10 cellular contexts compared by ENCODE assay signal in the genomic region with DNA sequence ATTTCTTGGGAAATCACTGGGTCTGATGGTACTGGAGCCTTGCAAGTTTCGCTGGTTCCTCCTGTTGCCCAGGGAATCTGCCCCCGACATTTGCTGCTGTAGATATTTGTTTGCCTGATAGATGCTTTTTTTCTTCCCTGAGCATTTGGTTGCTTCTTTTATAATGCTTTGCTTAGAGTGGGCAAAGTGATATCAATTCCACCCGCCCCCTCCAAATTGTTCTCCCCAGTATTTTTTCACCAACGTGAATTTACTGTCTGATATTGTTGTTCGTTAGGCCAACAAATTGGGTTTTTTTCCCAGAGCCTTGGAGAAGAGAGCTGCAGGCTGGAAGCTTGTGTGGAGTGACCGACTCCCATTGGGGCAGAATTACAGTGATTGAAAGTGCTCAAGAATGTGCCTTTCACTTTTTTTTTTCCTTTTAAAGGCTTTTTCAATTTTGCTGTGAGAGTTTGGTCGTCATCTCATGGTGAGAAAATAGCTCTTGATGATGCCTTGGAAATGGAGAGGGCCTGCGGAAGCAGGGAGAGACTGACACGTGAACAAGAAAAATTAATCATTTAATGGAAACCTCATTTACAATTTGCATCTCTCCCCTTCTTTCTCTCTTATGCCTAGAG. TPM values are rescaled to one million over a fixed set of nuclear protein-coding genes. Genes with fewer than 3 reads are reported as not detected.
DNase-seq lines count a peak whose midpoint lies in the region; ATAC-seq lines count a peak whose summit lies in the region.
"Had no signal": no experiment of that assay in that cellular context is flagged by ENCODE, and none has a peak within 500 bp of the region (broad histone marks: within the 10 kb centered on the region; RNA-seq: fewer than 3 reads in every experiment).

No MANE protein-coding gene starts in this region.

- POLR2A ChIA-PET in activated CD4-positive, alpha-beta T cell treated with anti-CD3 and anti-CD28 coated beads, Interleukin-2, amount 10 ng/mL, durations not matched to agents 7 days and 5 days (lab: Charles Lee), result interaction anchor here (0.6 to 0.7 kb wide), 3 partner anchors 124 to 519 kb away, joined by 3 read pairs; no protein-coding TSS in a partner anchor
- POLR2A ChIA-PET in activated CD8-positive, alpha-beta T cell treated with anti-CD3 and anti-CD28 coated beads, Interleukin-2, amount 10 ng/mL, durations not matched to agents 7 days and 5 days (lab: Charles Lee), result interaction anchor here (1.0 to 5.1 kb wide), 8 partner anchors 13 to 111 kb away, joined by 3 to 35 read pairs (median 4); partner anchors contain the start of gene SFXN4

- no peak for DNase-seq in activated CD4-positive, alpha-beta T cell treated with anti-CD3 and anti-CD28 coated beads, Interleukin-2, amount 10 ng/mL, durations not matched to agents 7 days and 5 days
- no peak for DNase-seq in activated CD4-positive, alpha-beta T cell treated with anti-CD3 and anti-CD28 coated beads, Interleukin-2, amount 50 U/mL, for 4 hours
- no peak for DNase-seq in activated CD8-positive, alpha-beta T cell treated with anti-CD3 and anti-CD28 coated beads, Interleukin-2, amount 10 ng/mL, durations not matched to agents 7 days and 5 days
- DNase-seq in left kidney (ENCODE audit: low read depth, low spot score) (peak; percentile 12), epidermal melanocyte (ENCODE audit: insufficient read length, low spot score) (no peak), SW480 (ENCODE audit: low spot score) (no peak)
- DNase-seq: NCI-H1694 treated with DMSO at 0.1 percent for 48 hours had no signal

- peak overlapping the region; percentile 87 for H3K27ac Mint-ChIP-seq in activated CD4-positive, alpha-beta T cell treated with anti-CD3 and anti-CD28 coated beads, Interleukin-2, amount 10 ng/mL, durations not matched to agents 7 days and 5 days
- H3K27ac Mint-ChIP-seq in activated CD8-positive, alpha-beta T cell treated with anti-CD3 and anti-CD28 coated beads, Interleukin-2, amount 10 ng/mL, durations not matched to agents 7 days and 5 days, result peak overlapping the region; percentile 76

- peaks cover 33% of the 10 kb centered on the region for H3K4me1 ChIP-seq in thymus (ENCODE audit: control insufficient read depth, insufficient read depth, low read length)

- peak overlapping the region; percentile 73 for H3K4me3 ChIP-seq in thymus (ENCODE audit: low read length)

- no peaks in the 10 kb centered on the region for H3K36me3 ChIP-seq in thymus (ENCODE audit: control insufficient read depth, insufficient read depth)
- H3K36me3 ChIP-seq: BLaER1 treated with 17β-estradiol and CSF1 and Interleukin-3, amounts not matched to agents 10 nM and 100 nM had no signal

- H3K27me3 Mint-ChIP-seq in activated CD4-positive, alpha-beta T cell treated with anti-CD3 and anti-CD28 coated beads, Interleukin-2, amount 10 ng/mL, durations not matched to agents 7 days and 5 days, result no peaks in the 10 kb centered on the region
- no peaks in the 10 kb centered on the region for H3K27me3 Mint-ChIP-seq in activated CD8-positive, alpha-beta T cell treated with anti-CD3 and anti-CD28 coated beads, Interleukin-2, amount 10 ng/mL, durations not matched to agents 7 days and 5 days (ENCODE audit: low read depth)

- no peaks in the 10 kb centered on the region for H3K27me3 ChIP-seq in thymus (ENCODE audit: control insufficient read depth, insufficient read depth)

- 65% methylated on average over 9 of the region's 9 CpGs for WGBS in thymus

- no peaks in the 10 kb centered on the region for H3K9me3 Mint-ChIP-seq in activated CD4-positive, alpha-beta T cell treated with anti-CD3 and anti-CD28 coated beads, Interleukin-2, amount 10 ng/mL, durations not matched to agents 7 days and 5 days
- H3K9me3 Mint-ChIP-seq in activated CD8-positive, alpha-beta T cell treated with anti-CD3 and anti-CD28 coated beads, Interleukin-2, amount 10 ng/mL, durations not matched to agents 7 days and 5 days (ENCODE audit: insufficient read depth), result no peaks in the 10 kb centered on the region

- H3K4me3 Mint-ChIP-seq in activated CD4-positive, alpha-beta T cell treated with anti-CD3 and anti-CD28 coated beads, Interleukin-2, amount 10 ng/mL, durations not matched to agents 7 days and 5 days, result peak overlapping the region; percentile 94
- H3K4me3 Mint-ChIP-seq in activated CD8-positive, alpha-beta T cell treated with anti-CD3 and anti-CD28 coated beads, Interleukin-2, amount 10 ng/mL, durations not matched to agents 7 days and 5 days, result peak overlapping the region; percentile 87

- ATAC-seq in activated CD8-positive, alpha-beta T cell treated with anti-CD3 and anti-CD28 coated beads, Interleukin-2, amount 10 ng/mL, durations not matched to agents 7 days and 5 days, result no peak
- ATAC-seq in HG03565 (IDR thresholded peaks at IDR 0.05; ENCODE audit: unreplicated experiment), result no peak

- H3K9me3 ChIP-seq in thymus (ENCODE audit: control insufficient read depth), result no peaks in the 10 kb centered on the region
- H3K9me3 ChIP-seq: BLaER1 treated with 17β-estradiol and CSF1 and Interleukin-3, amounts not matched to agents 10 nM and 100 nM had no signal

- H3K36me3 Mint-ChIP-seq in activated CD4-positive, alpha-beta T cell treated with anti-CD3 and anti-CD28 coated beads, Interleukin-2, amount 10 ng/mL, durations not matched to agents 7 days and 5 days (ENCODE audit: low read depth), result peaks cover 17% of the 10 kb centered on the region
- peaks cover 12% of the 10 kb centered on the region for H3K36me3 Mint-ChIP-seq in activated CD8-positive, alpha-beta T cell treated with anti-CD3 and anti-CD28 coated beads, Interleukin-2, amount 10 ng/mL, durations not matched to agents 7 days and 5 days (ENCODE audit: low read depth)

- H3K4me1 Mint-ChIP-seq in activated CD4-positive, alpha-beta T cell treated with anti-CD3 and anti-CD28 coated beads, Interleukin-2, amount 10 ng/mL, durations not matched to agents 7 days and 5 days, result peaks cover 67% of the 10 kb centered on the region
- H3K4me1 Mint-ChIP-seq in activated CD8-positive, alpha-beta T cell treated with anti-CD3 and anti-CD28 coated beads, Interleukin-2, amount 10 ng/mL, durations not matched to agents 7 days and 5 days (ENCODE audit: low read depth), result peaks cover 65% of the 10 kb centered on the region

- CTCF ChIA-PET in activated CD4-positive, alpha-beta T cell treated with anti-CD3 and anti-CD28 coated beads, Interleukin-2, amount 10 ng/mL, durations not matched to agents 7 days and 5 days (lab: Charles Lee), result interaction anchor here (0.6 to 2.3 kb wide), 18 partner anchors 8 to 277 kb away, joined by 3 to 9 read pairs (median 4); no protein-coding TSS in a partner anchor
- CTCF ChIA-PET in activated CD8-positive, alpha-beta T cell treated with anti-CD3 and anti-CD28 coated beads, Interleukin-2, amount 10 ng/mL, durations not matched to agents 7 days and 5 days (lab: Charles Lee), result interaction anchor here (0.6 to 6.8 kb wide), 32 partner anchors 8 to 333 kb away, joined by 3 to 74 read pairs (median 4); partner anchors contain the start of gene RGS10

- no peak overlapping the region for H3K27ac ChIP-seq in thymus (ENCODE audit: low read depth)
- H3K27ac ChIP-seq: BLaER1 treated with 17β-estradiol and CSF1 and Interleukin-3, amounts not matched to agents 10 nM and 100 nM had no signal

RNA-seq across cellular contexts. Expression of gene GRK5, which starts 2.5 kb away (rescaled TPM):
- total RNA-seq in activated CD4-positive, alpha-beta T cell treated with anti-CD3 and anti-CD28 coated beads, Interleukin-2, amount 10 ng/mL, durations not matched to agents 7 days and 5 days, result 10 to 100 TPM; 26.0 to 27.5 TPM
- 10 to 100 TPM; 16.9 to 17.6 TPM for total RNA-seq in activated CD8-positive, alpha-beta T cell treated with anti-CD3 and anti-CD28 coated beads, Interleukin-2, amount 10 ng/mL, durations not matched to agents 7 days and 5 days
- polyA plus RNA-seq in thymus, result 14.4 TPM

RNA-seq across cellular contexts. Expression of gene PRDX3, which starts 31.2 kb away (rescaled TPM):
- 100 to 1,000 TPM; 121 to 122 TPM for total RNA-seq in activated CD4-positive, alpha-beta T cell treated with anti-CD3 and anti-CD28 coated beads, Interleukin-2, amount 10 ng/mL, durations not matched to agents 7 days and 5 days
- 100 to 1,000 TPM; 135 to 136 TPM for total RNA-seq in activated CD8-positive, alpha-beta T cell treated with anti-CD3 and anti-CD28 coated beads, Interleukin-2, amount 10 ng/mL, durations not matched to agents 7 days and 5 days
- 114 TPM for polyA plus RNA-seq in thymus

RNA-seq across cellular contexts. Expression of gene SFXN4, which starts 44.3 kb away (rescaled TPM):
- 10 to 100 TPM; 19.0 to 20.1 TPM for total RNA-seq in activated CD4-positive, alpha-beta T cell treated with anti-CD3 and anti-CD28 coated beads, Interleukin-2, amount 10 ng/mL, durations not matched to agents 7 days and 5 days
- 10 to 100 TPM; 35.0 to 36.7 TPM for total RNA-seq in activated CD8-positive, alpha-beta T cell treated with anti-CD3 and anti-CD28 coated beads, Interleukin-2, amount 10 ng/mL, durations not matched to agents 7 days and 5 days
- 31.0 TPM for polyA plus RNA-seq in thymus
